Comparison of ENCODE assay signal across 8 cellular contexts in the genomic region with DNA sequence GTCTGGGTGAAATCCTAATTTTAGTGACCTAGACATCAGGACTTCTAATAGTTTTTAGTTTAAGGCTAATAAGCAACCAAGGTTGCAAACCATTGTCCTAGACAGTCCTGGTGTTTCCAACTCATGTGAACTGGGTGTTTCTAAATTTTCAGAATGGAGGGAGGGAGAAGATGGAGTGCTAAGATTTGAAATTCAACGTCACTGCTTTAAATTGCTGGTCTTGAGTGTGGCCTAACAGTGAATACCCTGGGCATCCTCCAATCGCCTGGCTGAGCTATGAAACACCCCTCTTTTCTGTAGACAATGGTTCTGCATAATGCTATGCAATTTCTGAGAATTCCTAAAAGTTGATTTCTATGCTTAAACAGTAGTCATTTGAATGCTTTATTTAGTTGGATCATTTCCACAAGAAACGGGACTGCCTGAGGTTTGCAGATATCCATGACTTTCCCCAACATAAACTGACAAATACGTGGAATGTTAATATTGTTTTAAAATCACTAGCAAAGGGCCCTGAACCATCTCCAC. TPM values are rescaled to one million over a fixed set of nuclear protein-coding genes. Genes with fewer than 3 reads are reported as not detected.
DNase-seq lines count a peak whose midpoint lies in the region; ATAC-seq and TF ChIP-seq lines count a peak whose summit lies in the region.

No MANE protein-coding gene starts in this region.

- H3K4me3 ChIP-seq in BLaER1 (peak overlapping the region; percentile 93), ovary (peak overlapping the region; percentile 61)

- intact Hi-C loops in activated CD4-positive, alpha-beta memory T cell treated with anti-CD3 and anti-CD28 coated beads for 36 hours (cut with micrococcal nuclease) = loop anchor here (1.0 to 10.0 kb wide), 5 partner anchors 125 to 1999 kb away; partner anchors contain the start of genes CD38 and TAPT1
- intact Hi-C loops in ovary (cut with DNase I) = loop anchor here in 3 of 4 donors (2.0 to 10.0 kb wide), 3 partner anchors 179 to 651 kb away; partner anchors contain the start of gene CPEB2 (in 2 of the 3)

- no peaks in the 10 kb centered on the region; the same call in 1 of the 2 replicates for H3K9me3 ChIP-seq in BLaER1
- H3K9me3 ChIP-seq in KOPT-K1 (ENCODE audit: insufficient read depth, low read length, poor library complexity, severe bottlenecking) = no peaks in the 10 kb centered on the region
- no peaks in the 10 kb centered on the region for H3K9me3 ChIP-seq in ovary

- WGBS in ovary, 3 donors = 0 to 1% (median 1%) methylated on average over 4 of the region's 4 CpGs

- DNase-seq in GM19238 (ENCODE audit: insufficient read length, low spot score) (peak; percentile 25), globus pallidus (ENCODE audit: low spot score) (peak; percentile 69), ovary (peak in 1 of 5 donors; percentile 23), putamen (ENCODE audit: low spot score) (no peak)
- DNase-seq in activated CD4-positive, alpha-beta memory T cell treated with anti-CD3 and anti-CD28 coated beads for 36 hours = peak; percentile 32

- TF ChIP-seq EP300 in ovary (IDR thresholded peaks at IDR 0.05) = no peak

- H3K36me3 ChIP-seq in BLaER1 (0 out of 2 replicates have a peak, but pooled peaks cover 6% of the 10 kb centered on the region), KOPT-K1 (ENCODE audit: insufficient read depth, low read length) (no peaks in the 10 kb centered on the region), ovary (no peaks in the 10 kb centered on the region)

- H3K9ac ChIP-seq in BLaER1 = peak overlapping the region; percentile 90

- peak overlapping the region; percentile 83 for H3K4me2 ChIP-seq in BLaER1

- peaks cover 10% of the 10 kb centered on the region for H3K36me3 Mint-ChIP-seq in activated CD4-positive, alpha-beta memory T cell treated with anti-CD3 and anti-CD28 coated beads for 36 hours

- TF ChIP-seq POLR2A in ovary (IDR thresholded peaks at IDR 0.05) = no peak

- TF ChIP-seq CTCF in ovary (IDR thresholded peaks at IDR 0.05) = no peak

- peaks cover 57% of the 10 kb centered on the region for H3K4me1 ChIP-seq in BLaER1
- peaks cover 5% of the 10 kb centered on the region for H3K4me1 ChIP-seq in ovary (ENCODE audit: insufficient read depth)

- peaks cover 57% of the 10 kb centered on the region for H4K20me1 ChIP-seq in BLaER1

- POLR2A ChIA-PET in activated CD4-positive, alpha-beta memory T cell treated with anti-CD3 and anti-CD28 coated beads for 36 hours (lab: Charles Lee) = interaction anchor here (0.6 to 2.4 kb wide), 4 partner anchors 9 to 651 kb away, joined by 3 to 12 read pairs (median 4); partner anchors contain the start of genes CPEB2 and FAM200B

- CTCF ChIA-PET in activated CD4-positive, alpha-beta memory T cell treated with anti-CD3 and anti-CD28 coated beads for 36 hours (lab: Charles Lee) = interaction anchor here (0.7 to 1.6 kb wide), 11 partner anchors 9 to 652 kb away, joined by 3 to 4 read pairs (median 3); partner anchors contain the start of gene FAM200B

- H3K4me3 Mint-ChIP-seq in activated CD4-positive, alpha-beta memory T cell treated with anti-CD3 and anti-CD28 coated beads for 36 hours = peak overlapping the region; percentile 93

- H3K27ac ChIP-seq in BLaER1 = peak overlapping the region; percentile 98
- H3K27ac ChIP-seq in KOPT-K1 (ENCODE audit: low read depth, low read length, poor library complexity, severe bottlenecking) = peak overlapping the region; percentile 99
- H3K27ac ChIP-seq in ovary = peak overlapping the region; percentile 40 to 100

- no peaks in the 10 kb centered on the region for H3K27me3 ChIP-seq in BLaER1
- no peaks in the 10 kb centered on the region for H3K27me3 ChIP-seq in ovary

- peaks cover 60% of the 10 kb centered on the region for H3K4me1 Mint-ChIP-seq in activated CD4-positive, alpha-beta memory T cell treated with anti-CD3 and anti-CD28 coated beads for 36 hours (ENCODE audit: low read depth)

- no peak for ATAC-seq in HG03196 (IDR thresholded peaks at IDR 0.05; ENCODE audit: unreplicated experiment)

- no peaks in the 10 kb centered on the region for H3K27me3 Mint-ChIP-seq in activated CD4-positive, alpha-beta memory T cell treated with anti-CD3 and anti-CD28 coated beads for 36 hours

- H3K27ac Mint-ChIP-seq in activated CD4-positive, alpha-beta memory T cell treated with anti-CD3 and anti-CD28 coated beads for 36 hours = peak overlapping the region; percentile 92

- H3K9me3 Mint-ChIP-seq in activated CD4-positive, alpha-beta memory T cell treated with anti-CD3 and anti-CD28 coated beads for 36 hours = no peaks in the 10 kb centered on the region

RNA-seq across cellular contexts. Expression of gene FBXL5, which starts 1.2 kb away (rescaled TPM):
- 10 to 100 TPM; 26.5 to 30.4 TPM for total RNA-seq in activated CD4-positive, alpha-beta memory T cell treated with anti-CD3 and anti-CD28 coated beads for 36 hours
- 100 to 1,000 TPM in 1 of 7 donors, 10 to 100 TPM in 6; 68.7 to 103 (median 90.4) TPM for total RNA-seq in ovary
- polyA plus RNA-seq in ovary = 100 to 1,000 TPM in 1 of 2 donors, 10 to 100 TPM in 1; 68.8 to 104 TPM

RNA-seq across cellular contexts. Expression of gene FAM200B, which starts 27.7 kb away (rescaled TPM):
- total RNA-seq in activated CD4-positive, alpha-beta memory T cell treated with anti-CD3 and anti-CD28 coated beads for 36 hours = 1 to 10 TPM; 8.3 to 8.9 TPM
- 10 to 100 TPM; 40.7 to 60.0 (median 50.3) TPM for total RNA-seq in ovary
- 10 to 100 TPM; 67.1 to 69.2 TPM for polyA plus RNA-seq in ovary

RNA-seq across cellular contexts. Expression of gene BST1, which starts 48.9 kb away (rescaled TPM):
- under 1 TPM; 0.19 to 0.67 TPM for total RNA-seq in activated CD4-positive, alpha-beta memory T cell treated with anti-CD3 and anti-CD28 coated beads for 36 hours
- 1 to 10 TPM; 5.6 to 9.8 (median 6.8) TPM for total RNA-seq in ovary
- polyA plus RNA-seq in ovary = 10 to 100 TPM; 10.9 to 18.5 TPM

Comparison
In these comparisons a context has a peak if more than half of its experiments do, and no peak if none do; other contexts are left out.
1. RNA of gene FAM200B, which starts 27.7 kb away (total RNA-seq): 40.7 to 60.0 TPM in ovary; 8.3 to 8.9 TPM in activated CD4-positive, alpha-beta memory T cell treated with anti-CD3 and anti-CD28 coated beads for 36 hours; every median in the first group is over 4 times any median in the second.
2. Peak in every context shown above with its lines, with median percentiles within 50 percentile points of each other: H3K27ac ChIP-seq.